ENCODE assay signal across 8 cellular contexts in genomic region chr9:19408693-19409405, GRCh38.
A peak's percentile ranks its signal among the peaks of the same experiment; 100 is the strongest.
DNase-seq lines count a peak whose midpoint lies in the region; ATAC-seq and TF ChIP-seq lines count a peak whose summit lies in the region.

Gene ACER2 (plus strand): TSS chr9:19409009. CDS start chr9:19409085, 76 bp downstream.

- peak; percentile 50 for DNase-seq in AG09319 (ENCODE audit: extremely low read depth, low read depth)
- DNase-seq in NCI-H2227 (lab: John Stamatoyannopoulos, UW; ENCODE audit: unreplicated experiment), result peak; percentile 97
- DNase-seq in activated CD4-positive, CD25-positive, alpha-beta regulatory T cell (lab: John Stamatoyannopoulos, UW), result peak; percentile 88 to 93 (median 90)
- DNase-seq in central memory CD4-positive, alpha-beta T cell, result peak; percentile 93
- DNase-seq in islet precursor cell, result peak; percentile 98
- peak; percentile 95 for DNase-seq in stimulated activated CD4-positive, alpha-beta T cell treated with anti-CD3 and anti-CD28 coated beads, Interleukin-12 subunit alpha, Interleukin-12 subunit beta, amount 100 ng/mL, for 4 hours

- TF ChIP-seq CTCF in AG09319 (IDR thresholded peaks at IDR 0.05; ENCODE audit: low read depth, low read length), result peak; percentile 18

- ATAC-seq in GM18907 (IDR thresholded peaks at IDR 0.05; ENCODE audit: unreplicated experiment), result peak; percentile 95
- peak; percentile 94 for ATAC-seq in HG03139 (IDR thresholded peaks at IDR 0.05; ENCODE audit: unreplicated experiment)

Comparison
In these comparisons a context has a peak if more than half of its experiments do, and no peak if none do; other contexts are left out.
1. Peak in every context shown above with its lines: DNase-seq and ATAC-seq.